ENCODE assay signal across 1 cellular context in genomic region chr9:133527444-133527920, GRCh38.
TF ChIP-seq lines count a peak whose summit lies in the region.

No MANE protein-coding gene starts in this region.

TF ChIP-seq in GM23338, 12 proteins besides CTCF, POLR2A, EP300 and RAD21 (continued from another document):
- no peak for TF ChIP-seq REST (IDR thresholded peaks at IDR 0.05; ENCODE audit: unreplicated experiment)
- TF ChIP-seq ETS1 (IDR thresholded peaks at IDR 0.05) = no peak
- no peak for TF ChIP-seq ZNF114 (CRISPR knock-in tag; IDR thresholded peaks at IDR 0.05)
